Comparison of ENCODE assay signal across 1 cellular context in the genomic region with DNA sequence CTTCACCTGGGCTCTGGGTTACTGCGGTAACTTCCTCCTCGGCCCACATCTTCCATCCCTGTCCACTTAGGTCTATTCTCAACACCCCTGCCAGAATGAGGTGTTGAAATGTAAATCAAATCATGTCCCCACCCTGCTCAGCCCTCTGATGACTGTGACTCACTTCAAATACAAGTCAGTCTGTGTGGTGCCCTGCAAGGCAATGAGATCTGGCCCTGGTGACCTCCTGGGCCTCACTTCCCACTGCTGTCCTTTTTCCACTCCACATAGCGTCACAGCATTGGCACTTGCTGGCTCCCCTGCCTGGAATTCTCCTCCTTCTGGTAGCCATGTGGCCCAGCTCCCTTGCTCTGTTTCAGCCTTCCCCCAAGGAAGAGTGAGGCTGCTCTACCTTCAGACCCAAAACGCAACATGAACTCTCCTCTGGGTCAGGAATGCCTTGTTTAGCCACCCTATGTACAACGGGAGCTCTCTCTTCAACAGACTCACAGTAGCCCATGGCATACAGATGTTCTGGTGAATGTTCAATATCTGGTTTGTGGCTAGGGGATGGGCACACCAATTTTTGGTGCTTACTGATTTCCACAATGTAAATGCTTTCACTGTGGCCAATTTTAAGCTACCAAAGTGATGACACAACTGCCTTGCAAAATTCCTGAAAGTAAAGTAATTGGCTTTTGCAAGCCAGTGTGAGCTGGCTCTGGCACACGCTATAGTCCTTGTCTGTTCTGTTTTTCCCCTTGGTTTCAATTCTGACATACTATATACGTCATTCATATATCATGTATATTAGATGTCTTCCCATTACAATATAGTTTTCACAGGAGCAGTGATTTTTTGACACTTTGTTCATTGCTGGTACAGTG.
TF ChIP-seq lines count a peak whose summit lies in the region.

No MANE protein-coding gene starts in this region.

TF ChIP-seq in H1, 55 proteins besides CTCF, POLR2A, EP300 and RAD21:
- TF ChIP-seq RXRA (IDR thresholded peaks at IDR 0.05; ENCODE audit: insufficient read depth, low read depth, low read length), result no peak
